In genomic region chrX:56563231-56564116, GRCh38 we compare ENCODE assay signal across 1 cellular context.
TF ChIP-seq lines count a peak whose summit lies in the region.

Gene UBQLN2 (plus strand): TSS chrX:56563627. CDS start chrX:56563874, 247 bp downstream.

TF ChIP-seq in K562, 482 proteins besides CTCF, POLR2A, EP300 and RAD21 (continued from another document and continues in another):
- TF ChIP-seq REST (CRISPR knock-in tag; IDR thresholded peaks at IDR 0.05; ENCODE audit: low read depth) (no peak), KDM5B (IDR thresholded peaks at IDR 0.05; ENCODE audit: insufficient replicate concordance, low read depth, low read length) (peak; percentile 63), NR2C1 (IDR thresholded peaks at IDR 0.05) (no peak), NR2C1 (tag; IDR thresholded peaks at IDR 0.05) (no peak), RERE (CRISPR knock-in tag; IDR thresholded peaks at IDR 0.05; ENCODE audit: borderline replicate concordance) (no peak), NR1H2 (CRISPR knock-in tag; IDR thresholded peaks at IDR 0.05) (no peak), E4F1 (CRISPR knock-in tag; IDR thresholded peaks at IDR 0.05; ENCODE audit: borderline replicate concordance) (no peak), POLR2G (IDR thresholded peaks at IDR 0.05; ENCODE audit: low read depth, low read length) (peak; percentile 89), MYNN (IDR thresholded peaks at IDR 0.05) (no peak), MYNN (CRISPR knock-in tag; IDR thresholded peaks at IDR 0.05) (no peak), ATF1 (CRISPR knock-in tag; IDR thresholded peaks at IDR 0.05) (no peak), ATF1 (tag; IDR thresholded peaks at IDR 0.05) (peak; percentile 87), ZNF740 (CRISPR knock-in tag; IDR thresholded peaks at IDR 0.05) (no peak), ZNF740 (tag; IDR thresholded peaks at IDR 0.05) (no peak), NEUROD1 (IDR thresholded peaks at IDR 0.05; ENCODE audit: borderline replicate concordance, low read depth, low read length, partially characterized antibody) (no peak), ZNF274 (IDR thresholded peaks at IDR 0.05; ENCODE audit: borderline replicate concordance, low read depth, low read length) (no peak), PHTF2 (CRISPR knock-in tag; IDR thresholded peaks at IDR 0.05) (no peak), ZNF830 (CRISPR knock-in tag; IDR thresholded peaks at IDR 0.05) (no peak), ZBTB2 (IDR thresholded peaks at IDR 0.05) (peak; percentile 58), ZFP1 (CRISPR knock-in tag; IDR thresholded peaks at IDR 0.05) (no peak), MITF (IDR thresholded peaks at IDR 0.05) (no peak), KAT7 (CRISPR knock-in tag; IDR thresholded peaks at IDR 0.05; ENCODE audit: borderline replicate concordance) (no peak), FOXA1 (IDR thresholded peaks at IDR 0.05; ENCODE audit: borderline replicate concordance) (no peak), ZNF445 (CRISPR knock-in tag; IDR thresholded peaks at IDR 0.05; ENCODE audit: low read depth) (no peak), ZNF197 (CRISPR knock-in tag; IDR thresholded peaks at IDR 0.05; ENCODE audit: low read depth) (no peak), CHD1 (IDR thresholded peaks at IDR 0.05; ENCODE audit: low read length) (no peak), SUPT5H (IDR thresholded peaks at IDR 0.05) (peak; percentile 80), ZFP36 (IDR thresholded peaks at IDR 0.05; ENCODE audit: low read depth, low read length, partially characterized antibody) (peak; percentile 38), NELFE (IDR thresholded peaks at IDR 0.05; ENCODE audit: insufficient read depth, insufficient read length) (no peak), E2F8 (IDR thresholded peaks at IDR 0.05; ENCODE audit: low read depth, partially characterized antibody) (no peak), NR2F6 (CRISPR knock-in tag; IDR thresholded peaks at IDR 0.05) (no peak), SMAD4 (CRISPR knock-in tag; conservative IDR thresholded peaks at IDR 0.05) (0 out of 2 replicates have a peak, but pooled peaks have one; percentile 29), STAT5A (IDR thresholded peaks at IDR 0.05; ENCODE audit: borderline replicate concordance, low read length) (no peak), TCF15 (CRISPR knock-in tag; IDR thresholded peaks at IDR 0.05) (no peak), JUNB (CRISPR knock-in tag; conservative IDR thresholded peaks at IDR 0.05) (no peak), ZNF398 (CRISPR knock-in tag; IDR thresholded peaks at IDR 0.05) (no peak), ID3 (CRISPR knock-in tag; IDR thresholded peaks at IDR 0.05) (no peak), ID3 (tag; IDR thresholded peaks at IDR 0.05) (no peak), HMGN3 (IDR thresholded peaks at IDR 0.05; ENCODE audit: borderline replicate concordance, extremely low read depth, insufficient read length, low read depth, low read length) (peak; percentile 41), ZNF57 (CRISPR knock-in tag; IDR thresholded peaks at IDR 0.05) (no peak), TAF7 (tag; IDR thresholded peaks at IDR 0.05) (no peak; the same call in 1 of the 2 replicates)
